26 cellular contexts compared by ENCODE assay signal in genomic region chr6:117272032-117272866, GRCh38. TPM values are rescaled to one million over a fixed set of nuclear protein-coding genes. Genes with fewer than 3 reads are reported as not detected.
DNase-seq lines count a peak whose midpoint lies in the region; ATAC-seq and TF ChIP-seq lines count a peak whose summit lies in the region.
"Had no signal": no experiment of that assay in that cellular context is flagged by ENCODE, and none has a peak within 500 bp of the region (broad histone marks: within the 10 kb centered on the region; RNA-seq: fewer than 3 reads in every experiment).

No MANE protein-coding gene starts in this region.

- intact Hi-C loops in body of pancreas (cut with DNase I), result no loop called here
- intact Hi-C loops in activated naive CD4-positive, alpha-beta T cell treated with anti-CD3 and anti-CD28 coated beads for 36 hours (cut with micrococcal nuclease), result no loop called here

- TF ChIP-seq CTCF in body of pancreas (IDR thresholded peaks at IDR 0.05) (no peak), suprapubic skin (IDR thresholded peaks at IDR 0.05) (no peak)

- H3K9me3 Mint-ChIP-seq in activated naive CD4-positive, alpha-beta T cell treated with anti-CD3 and anti-CD28 coated beads for 36 hours, result no peaks in the 10 kb centered on the region
- H3K9me3 Mint-ChIP-seq: central memory CD8-positive, alpha-beta T cell; nephron progenitor cell had no signal

- 5 to 10% methylated on average over 8 of the region's 8 CpGs for WGBS in body of pancreas, 2 donors
- 12% methylated on average over 8 of the region's 8 CpGs for WGBS in suprapubic skin

- peaks cover 87% of the 10 kb centered on the region for H3K27me3 ChIP-seq in HUES48 (ENCODE audit: control insufficient read depth, insufficient read depth, low read length)
- H3K27me3 ChIP-seq in SJCRH30, result no peaks in the 10 kb centered on the region
- H3K27me3 ChIP-seq in iPS-20b (ENCODE audit: insufficient read depth, low read length), result peaks cover 90% of the 10 kb centered on the region
- peaks cover 0 to 22% (median 0%) of the 10 kb centered on the region in 3 donors for H3K27me3 ChIP-seq in skeletal muscle tissue (ENCODE audit: control insufficient read depth in 3 of 3, insufficient read depth in 3 of 3, low read length in 3 of 3)
- peaks cover 0 to 21% of the 10 kb centered on the region in 2 donors for H3K27me3 ChIP-seq in body of pancreas
- peaks cover 90% of the 10 kb centered on the region for H3K27me3 ChIP-seq in suprapubic skin

- peak; percentile 66 to 76 for DNase-seq in SJCRH30
- no peak for DNase-seq in body of pancreas
- no peak for DNase-seq in suprapubic skin (ENCODE audit: low spot score in 2 of 2)
- no peak for DNase-seq in activated naive CD4-positive, alpha-beta T cell treated with anti-CD3 and anti-CD28 coated beads for 36 hours
- DNase-seq: activated naive CD4-positive, alpha-beta T cell treated with Interleukin-2 at 50 U/mL for 16 hours; activated T-cell treated with anti-CD3 and anti-CD28 coated beads, Interleukin-2, amount 50 U/mL, for 1 hour; AML-193; amygdala; DND-41; dorsolateral prefrontal cortex; heart left ventricle; midbrain; MV-4-11; NCI-H1694 treated with DMSO at 0.1 percent for 48 hours; nephron progenitor cell; sigmoid colon; stimulated activated CD4-positive, alpha-beta T cell treated with anti-CD3 and anti-CD28 coated beads, Interleukin-1b, Interleukin-23, amount 100 ng/mL, for 48 hours had no signal

- no peaks in the 10 kb centered on the region for H3K9me3 ChIP-seq in HUES48 (ENCODE audit: control insufficient read depth, insufficient read depth, low read length)
- no peaks in the 10 kb centered on the region for H3K9me3 ChIP-seq in SJCRH30 (replicated peaks)
- no peaks in the 10 kb centered on the region; the same call in 1 of the 2 replicates for H3K9me3 ChIP-seq in iPS-20b (ENCODE audit: insufficient read depth, low read depth, low read length)
- no peaks in the 10 kb centered on the region for H3K9me3 ChIP-seq in skeletal muscle tissue (ENCODE audit: control insufficient read depth in 3 of 3, low read length in 3 of 3)
- no peaks in the 10 kb centered on the region for H3K9me3 ChIP-seq in body of pancreas
- no peaks in the 10 kb centered on the region for H3K9me3 ChIP-seq in suprapubic skin
- H3K9me3 ChIP-seq: heart left ventricle, thoracic aorta had no signal

- no peak for TF ChIP-seq EP300 in suprapubic skin (IDR thresholded peaks at IDR 0.05)

- H3K36me3 ChIP-seq in HUES48 (ENCODE audit: control insufficient read depth, insufficient read depth, low read length), result no peaks in the 10 kb centered on the region
- H3K36me3 ChIP-seq in SJCRH30, result no peaks in the 10 kb centered on the region; the same call in 1 of the 2 replicates
- H3K36me3 ChIP-seq in iPS-20b (ENCODE audit: insufficient read depth, low read depth, low read length), result no peaks in the 10 kb centered on the region
- H3K36me3 ChIP-seq in skeletal muscle tissue (ENCODE audit: control insufficient read depth in 3 of 3, insufficient read depth in 3 of 3, low read length in 3 of 3), result peaks cover 0 to 2% (median 0%) of the 10 kb centered on the region in 3 donors
- no peaks in the 10 kb centered on the region for H3K36me3 ChIP-seq in body of pancreas (replicated peaks in 1 of 2; ENCODE audit: insufficient read depth in 1 of 2, low read depth in 2 of 2)
- no peaks in the 10 kb centered on the region for H3K36me3 ChIP-seq in suprapubic skin
- H3K36me3 ChIP-seq: heart left ventricle, sigmoid colon, thoracic aorta had no signal

- TF ChIP-seq POLR2A in body of pancreas (IDR thresholded peaks at IDR 0.05) (no peak), suprapubic skin (IDR thresholded peaks at IDR 0.05) (no peak)

- peak overlapping the region; percentile 29; the same call in 1 of the 2 replicates for H3K4me3 ChIP-seq in HUES48 (ENCODE audit: low read depth, low read length)
- no peak overlapping the region for H3K4me3 ChIP-seq in SJCRH30
- peak overlapping the region; percentile 15; the same call in 1 of the 2 replicates for H3K4me3 ChIP-seq in iPS-20b (ENCODE audit: low read length)
- H3K4me3 ChIP-seq in skeletal muscle tissue (ENCODE audit: low read length in 3 of 3), result peak overlapping the region; percentile 34 to 49 (median 45)
- H3K4me3 ChIP-seq in body of pancreas, result no peak overlapping the region
- H3K4me3 ChIP-seq in suprapubic skin, result no peak overlapping the region
- H3K4me3 ChIP-seq: dorsolateral prefrontal cortex, heart left ventricle, sigmoid colon, thoracic aorta had no signal

- CTCF ChIA-PET in activated naive CD4-positive, alpha-beta T cell treated with anti-CD3 and anti-CD28 coated beads for 36 hours (lab: Charles Lee), result no interaction called here

- no peaks in the 10 kb centered on the region for H3K36me3 Mint-ChIP-seq in activated naive CD4-positive, alpha-beta T cell treated with anti-CD3 and anti-CD28 coated beads for 36 hours (ENCODE audit: low read depth)

- ATAC-seq in body of pancreas, result no peak
- ATAC-seq: heart left ventricle, Right ventricle myocardium inferior had no signal

- H3K4me1 ChIP-seq in HUES48 (ENCODE audit: control insufficient read depth, insufficient read depth, low read length) (peaks cover 23% of the 10 kb centered on the region), SJCRH30 (peaks cover 15% of the 10 kb centered on the region), iPS-20b (ENCODE audit: insufficient read depth, low read length) (no peaks in the 10 kb centered on the region), skeletal muscle tissue (ENCODE audit: control insufficient read depth in 3 of 3, insufficient read depth in 3 of 3, low read length in 3 of 3) (peaks cover 31 to 53% (median 40%) of the 10 kb centered on the region in 3 donors), body of pancreas (peaks cover 13% of the 10 kb centered on the region), suprapubic skin (peaks cover 13% of the 10 kb centered on the region)

- no peaks in the 10 kb centered on the region for H3K4me1 Mint-ChIP-seq in activated naive CD4-positive, alpha-beta T cell treated with anti-CD3 and anti-CD28 coated beads for 36 hours (ENCODE audit: low read depth)
- H3K4me1 Mint-ChIP-seq: central memory CD8-positive, alpha-beta T cell had no signal

- H3K27ac Mint-ChIP-seq in activated naive CD4-positive, alpha-beta T cell treated with anti-CD3 and anti-CD28 coated beads for 36 hours, result no peak overlapping the region
- H3K27ac Mint-ChIP-seq: nephron progenitor cell had no signal

- no peak overlapping the region for H3K4me3 Mint-ChIP-seq in activated naive CD4-positive, alpha-beta T cell treated with anti-CD3 and anti-CD28 coated beads for 36 hours
- H3K4me3 Mint-ChIP-seq: central memory CD8-positive, alpha-beta T cell had no signal

- peaks cover 72% of the 10 kb centered on the region for H3K27me3 Mint-ChIP-seq in activated naive CD4-positive, alpha-beta T cell treated with anti-CD3 and anti-CD28 coated beads for 36 hours (ENCODE audit: low read depth)

- H3K9ac ChIP-seq in HUES48 (ENCODE audit: low read depth, low read length) (no peak overlapping the region), iPS-20b (ENCODE audit: low read depth, low read length) (no peak overlapping the region), skeletal muscle tissue (ENCODE audit: low read depth in 1 of 3, low read length in 3 of 3) (peak overlapping the region in 2 of 3 donors; percentile 36 to 63)

- H3K27ac ChIP-seq in HUES48 (ENCODE audit: low read depth, low read length) (no peak overlapping the region), SJCRH30 (peak overlapping the region; percentile 61), iPS-20b (ENCODE audit: low read length) (no peak overlapping the region), skeletal muscle tissue (ENCODE audit: low read depth, low read length) (peak overlapping the region; percentile 59), body of pancreas (no peak overlapping the region), suprapubic skin (no peak overlapping the region)
- H3K27ac ChIP-seq: dorsolateral prefrontal cortex, heart left ventricle, HL-60, sigmoid colon, thoracic aorta had no signal

RNA-seq across cellular contexts. Expression of gene VGLL2, which starts 6.9 kb away (rescaled TPM):
- 5.7 and 7.0 TPM in 2 replicates for total RNA-seq in SJCRH30 (2014; rRNA removed; shearing (Covaris generic))
- 17.7 TPM for total RNA-seq in skeletal muscle tissue
- total RNA-seq in body of pancreas, result under 1 TPM in 1 of 2 donors, not detected in 1; 0.99 TPM
- not detected for total RNA-seq in suprapubic skin
- total RNA-seq in activated naive CD4-positive, alpha-beta T cell treated with anti-CD3 and anti-CD28 coated beads for 36 hours, result not detected
- total RNA-seq: liver, OCI-LY7, Right ventricle myocardium inferior, sigmoid colon, thoracic aorta had no signal

Comparison
In these comparisons a context has a peak if more than half of its experiments do, and no peak if none do; other contexts are left out.
1. H3K27ac ChIP-seq: peak in SJCRH30 (single experiment) and skeletal muscle tissue (single experiment); none in HUES48 (single experiment), iPS-20b (single experiment), body of pancreas (0 of 4) and suprapubic skin (single experiment).
2. H3K4me3 ChIP-seq: peak in HUES48 (single experiment), iPS-20b (single experiment) and skeletal muscle tissue (3 of 3); none in SJCRH30 (single experiment), body of pancreas (0 of 2) and suprapubic skin (single experiment).
3. H3K9ac ChIP-seq: peak in skeletal muscle tissue (2 of 3); none in HUES48 (single experiment) and iPS-20b (single experiment).
4. DNase-seq: peak in SJCRH30 (2 of 2); none in body of pancreas (0 of 4), suprapubic skin (0 of 2) and activated naive CD4-positive, alpha-beta T cell treated with anti-CD3 and anti-CD28 coated beads for 36 hours (single experiment).